27 cellular contexts compared by ENCODE assay signal in the genomic region with DNA sequence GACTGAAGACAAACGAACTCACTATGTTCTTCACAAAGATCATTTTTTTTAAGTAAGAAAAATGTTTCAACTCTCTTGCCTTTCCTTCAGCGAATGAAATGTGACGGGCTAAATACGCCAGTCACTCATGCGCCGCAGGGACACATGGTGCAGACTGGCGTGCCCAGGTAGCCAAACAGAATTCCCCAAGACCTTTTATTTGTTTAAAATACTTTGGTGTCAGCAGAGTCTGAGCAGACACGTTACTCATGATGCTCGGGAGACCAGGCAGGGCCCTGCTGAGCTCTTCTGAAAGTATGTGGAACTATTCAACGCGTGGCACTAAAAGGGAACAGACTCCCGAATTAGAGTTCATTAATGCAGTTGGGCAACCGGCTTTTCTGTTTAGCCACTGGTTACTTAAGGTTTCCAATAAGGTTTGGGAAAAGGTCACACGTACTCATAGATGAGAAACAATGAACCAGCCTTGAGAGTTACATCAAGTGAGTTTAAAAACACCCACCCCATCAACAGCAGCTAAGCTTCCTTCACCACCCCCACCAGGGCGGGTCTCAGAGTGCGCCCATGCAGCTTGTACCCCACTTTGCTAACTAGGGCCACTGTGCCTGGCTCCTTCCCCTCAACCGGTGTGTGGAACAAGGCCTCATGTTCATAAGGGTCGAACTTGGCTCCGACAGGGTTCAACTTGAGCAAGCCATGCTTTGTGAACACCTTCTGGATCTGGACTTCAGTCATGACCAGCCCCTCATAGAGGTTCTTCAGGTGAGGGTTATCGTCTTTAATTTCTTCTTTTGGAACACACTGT. TPM values are rescaled to one million over a fixed set of nuclear protein-coding genes. Genes with fewer than 3 reads are reported as not detected.
DNase-seq lines count a peak whose midpoint lies in the region; ATAC-seq and TF ChIP-seq lines count a peak whose summit lies in the region.
"Had no signal": no experiment of that assay in that cellular context is flagged by ENCODE, and none has a peak within 500 bp of the region (broad histone marks: within the 10 kb centered on the region; RNA-seq: fewer than 3 reads in every experiment).

No MANE protein-coding gene starts in this region.

- H3K9ac ChIP-seq in IMR-90 (ENCODE audit: low read depth, low read length): no peak overlapping the region

- H3K79me1 ChIP-seq in IMR-90 (ENCODE audit: low read depth in 1 of 2, low read length in 2 of 2): peaks cover 37 to 54% of the 10 kb centered on the region in 2 experiments

- peak overlapping the region; percentile 42 for H3K27ac Mint-ChIP-seq in CD4-positive, alpha-beta T cell
- peak overlapping the region; percentile 37 for H3K27ac Mint-ChIP-seq in T-helper 17 cell
- no peak overlapping the region for H3K27ac Mint-ChIP-seq in activated naive CD4-positive, alpha-beta T cell treated with anti-CD3 and anti-CD28 coated beads for 36 hours
- H3K27ac Mint-ChIP-seq: stimulated activated memory B cell treated with anti-CD40 and anti-IgM and Interleukin-4, amounts not matched to agents 10 μg/mL and 1 μg/mL and 100 μg/mL, for 72 hours had no signal

- no peak overlapping the region for H2AK9ac ChIP-seq in IMR-90 (replicated peaks; ENCODE audit: low read depth, low read length, poor library complexity)

- no peak overlapping the region for H3K23ac ChIP-seq in IMR-90 (ENCODE audit: low read depth, low read length)

- no peak overlapping the region for H2BK120ac ChIP-seq in IMR-90 (ENCODE audit: low read depth, low read length)

- TF ChIP-seq RAD21 in IMR-90 (IDR thresholded peaks at IDR 0.05; ENCODE audit: low read length): no peak

- H3K4me3 Mint-ChIP-seq in CD4-positive, alpha-beta T cell: no peak overlapping the region
- no peak overlapping the region for H3K4me3 Mint-ChIP-seq in T-helper 17 cell
- H3K4me3 Mint-ChIP-seq in activated naive CD4-positive, alpha-beta T cell treated with anti-CD3 and anti-CD28 coated beads for 36 hours: no peak overlapping the region
- H3K4me3 Mint-ChIP-seq: stimulated activated memory B cell treated with anti-CD40 and anti-IgM and Interleukin-4, amounts not matched to agents 10 μg/mL and 1 μg/mL and 100 μg/mL, for 72 hours had no signal

- no peak overlapping the region for H3K14ac ChIP-seq in IMR-90 (replicated peaks; ENCODE audit: low read depth, low read length)

- TF ChIP-seq CTCF in CD4-positive, alpha-beta T cell (IDR thresholded peaks at IDR 0.05): no peak
- TF ChIP-seq CTCF in IMR-90 (conservative IDR thresholded peaks at IDR 0.05; ENCODE audit: low read depth, low read length): no peak

- CTCF ChIA-PET in CD4-positive, alpha-beta T cell (lab: Charles Lee): interaction anchor here (1.2 kb wide), 1 partner anchor 18 kb away, joined by 3 read pairs; the partner anchor contains the start of gene TADA2B
- CTCF ChIA-PET in IMR-90 (lab: Yijun Ruan, JAX): no interaction called here
- CTCF ChIA-PET in activated naive CD4-positive, alpha-beta T cell treated with anti-CD3 and anti-CD28 coated beads for 36 hours (lab: Charles Lee): interaction anchor here (1.4 to 3.2 kb wide), 2 partner anchors 10 to 43 kb away, joined by 3 to 18 read pairs; no protein-coding TSS in a partner anchor

- no peak overlapping the region for H3K27ac ChIP-seq in CD4-positive, alpha-beta T cell (ENCODE audit: low read depth, low read length)
- H3K27ac ChIP-seq in IMR-90 (ENCODE audit: insufficient read depth, low read length) (no peak overlapping the region), muscle layer of duodenum (ENCODE audit: low read length) (peak overlapping the region; percentile 53)
- H3K27ac ChIP-seq: breast epithelium, C4-2B, coronary artery had no signal

- H2AFZ ChIP-seq in IMR-90 (replicated peaks; ENCODE audit: low read length, poor library complexity): no peak overlapping the region

- H3K27me3 Mint-ChIP-seq in CD4-positive, alpha-beta T cell: no peaks in the 10 kb centered on the region
- H3K27me3 Mint-ChIP-seq in T-helper 17 cell: no peaks in the 10 kb centered on the region
- H3K27me3 Mint-ChIP-seq in activated naive CD4-positive, alpha-beta T cell treated with anti-CD3 and anti-CD28 coated beads for 36 hours (ENCODE audit: low read depth): no peaks in the 10 kb centered on the region
- H3K27me3 Mint-ChIP-seq: stimulated activated memory B cell treated with anti-CD40 and anti-IgM and Interleukin-4, amounts not matched to agents 10 μg/mL and 1 μg/mL and 100 μg/mL, for 72 hours had no signal

- no peak overlapping the region for H3K4me2 ChIP-seq in IMR-90 (ENCODE audit: low read depth, low read length)

- H3K4me3 ChIP-seq in IMR-90 (ENCODE audit: insufficient read depth, low read depth, low read length) (no peak overlapping the region), muscle layer of duodenum (ENCODE audit: low read depth in 1 of 2, low read length in 2 of 2) (no peak overlapping the region)
- H3K4me3 ChIP-seq: breast epithelium, coronary artery, heart left ventricle, lung had no signal

- no peak overlapping the region for H3K4ac ChIP-seq in IMR-90 (ENCODE audit: low read depth, low read length)

- no peak for TF ChIP-seq POLR2A in IMR-90 (IDR thresholded peaks at IDR 0.05; ENCODE audit: low read depth, low read length)

- H3K36me3 ChIP-seq in IMR-90 (ENCODE audit: control insufficient read depth, insufficient read depth, low read length): peaks cover 55% of the 10 kb centered on the region
- peaks cover 49% of the 10 kb centered on the region in 2 donors for H3K36me3 ChIP-seq in muscle layer of duodenum (ENCODE audit: control insufficient read depth in 1 of 2, insufficient read depth in 2 of 2, low read length in 2 of 2)

- H3K4me1 Mint-ChIP-seq in CD4-positive, alpha-beta T cell (ENCODE audit: low read depth): peaks cover 21% of the 10 kb centered on the region
- peaks cover 14% of the 10 kb centered on the region for H3K4me1 Mint-ChIP-seq in T-helper 17 cell
- peaks cover 23% of the 10 kb centered on the region for H3K4me1 Mint-ChIP-seq in activated naive CD4-positive, alpha-beta T cell treated with anti-CD3 and anti-CD28 coated beads for 36 hours (ENCODE audit: low read depth)

- H3K4me1 ChIP-seq in IMR-90 (ENCODE audit: control insufficient read depth, insufficient read depth, low read length) (no peaks in the 10 kb centered on the region), muscle layer of duodenum (ENCODE audit: control insufficient read depth in 1 of 2, insufficient read depth in 2 of 2, low read length in 2 of 2) (no peaks in the 10 kb centered on the region)
- H3K4me1 ChIP-seq: breast epithelium had no signal

- H4K91ac ChIP-seq in IMR-90 (ENCODE audit: insufficient read depth, low read depth, low read length): no peak overlapping the region

- H2BK5ac ChIP-seq in IMR-90 (ENCODE audit: low read depth, low read length, poor library complexity, severe bottlenecking): no peak overlapping the region

- dilution Hi-C loops in IMR-90 (cut with HindIII; ENCODE audit: low sequenced_read_pairs, unreplicated experiment): no loop called here

- intact Hi-C loops in CD4-positive, alpha-beta T cell (cut with DNase I, micrococcal nuclease): no loop called here
- intact Hi-C loops in IMR-90 (cut with micrococcal nuclease): no loop called here
- intact Hi-C loops in activated naive CD4-positive, alpha-beta T cell treated with anti-CD3 and anti-CD28 coated beads for 36 hours (cut with micrococcal nuclease): no loop called here

- no peak overlapping the region for H4K8ac ChIP-seq in IMR-90 (ENCODE audit: low read depth in 2 of 2, low read length in 2 of 2)

- H3K9me1 ChIP-seq in IMR-90 (ENCODE audit: insufficient read depth, low read length): peaks cover 4% of the 10 kb centered on the region

- H3K18ac ChIP-seq in IMR-90 (ENCODE audit: low read depth, low read length): no peak overlapping the region

- peaks cover 10% of the 10 kb centered on the region for H4K20me1 ChIP-seq in IMR-90 (ENCODE audit: insufficient read depth, low read length)

- in situ Hi-C loops in IMR-90 (cut with MboI; ENCODE audit: low sequenced_read_pairs): no loop called here

- H3K56ac ChIP-seq in IMR-90 (ENCODE audit: extremely low read depth, insufficient read depth, low read length): no peak overlapping the region

- H2BK20ac ChIP-seq in IMR-90 (ENCODE audit: low read depth, low read length): no peak overlapping the region

- H2BK15ac ChIP-seq in IMR-90 (ENCODE audit: low read depth, low read length): no peak overlapping the region

- TSS peak; percentile 78 for BruUV-seq in IMR-90 (replicated peaks; lab: Mats Ljungman, UMichigan)

- DNase-seq in CD4-positive, alpha-beta T cell: no peak
- DNase-seq in IMR-90 (no peak), T-helper 17 cell (no peak), HPDE6-E6E7 (ENCODE audit: extremely low spot score) (no peak), AML-193 (lab: John Stamatoyannopoulos, UW) (no peak)
- DNase-seq in activated naive CD4-positive, alpha-beta T cell treated with anti-CD3 and anti-CD28 coated beads for 36 hours: no peak
- DNase-seq in stimulated activated naive CD8-positive, alpha-beta T cell treated with anti-CD3 and anti-CD28 coated beads, Interleukin-15, Interleukin-2, amounts not matched to agents 100 U/mL and 50 U/mL, for 24 hours: no peak
- DNase-seq: activated CD4-positive, alpha-beta T cell treated with anti-CD3 and anti-CD28 coated beads for 4 hours; activated CD8-positive, alpha-beta memory T cell treated with anti-CD3 and anti-CD28 coated beads for 24 hours; activated naive CD4-positive, alpha-beta T cell treated with Interleukin-2 at 50 U/mL for 16 hours; activated T-cell treated with anti-CD3 and anti-CD28 coated beads, Interleukin-2, amount 50 U/mL, for 1 hour; foreskin fibroblast; NCI-H1092 treated with DMSO at 0.1 percent for 48 hours; NCI-H187; NCI-H2171 treated with DMSO at 0.1 percent for 48 hours; NCI-H524; right cardiac atrium; stimulated activated CD4-positive, alpha-beta T cell treated with anti-CD3 and anti-CD28 coated beads, Interleukin-4, amount 100 ng/mL, for 24 hours had no signal

- ATAC-seq in CD4-positive, alpha-beta T cell (ENCODE audit: poor library complexity): no peak
- ATAC-seq in IMR-90 (ENCODE audit: low read depth): no peak
- no peak for ATAC-seq in T-helper 17 cell
- ATAC-seq in stimulated activated naive CD8-positive, alpha-beta T cell treated with anti-CD3 and anti-CD28 coated beads, Interleukin-15, Interleukin-2, amounts not matched to agents 100 U/mL and 50 U/mL, for 24 hours: no peak
- ATAC-seq: HCT116; right cardiac atrium; stimulated activated memory B cell treated with anti-CD40 and anti-IgM and Interleukin-4, amounts not matched to agents 10 μg/mL and 1 μg/mL and 100 μg/mL, for 72 hours had no signal

- no peaks in the 10 kb centered on the region for H3K9me3 Mint-ChIP-seq in CD4-positive, alpha-beta T cell
- H3K9me3 Mint-ChIP-seq in activated naive CD4-positive, alpha-beta T cell treated with anti-CD3 and anti-CD28 coated beads for 36 hours: no peaks in the 10 kb centered on the region
- H3K9me3 Mint-ChIP-seq: neural crest cell; stimulated activated memory B cell treated with anti-CD40 and anti-IgM and Interleukin-4, amounts not matched to agents 10 μg/mL and 1 μg/mL and 100 μg/mL, for 72 hours had no signal

- POLR2A ChIA-PET in CD4-positive, alpha-beta T cell (lab: Charles Lee): no interaction called here
- POLR2A ChIA-PET in IMR-90 (lab: Charles Lee; ENCODE audit: unreplicated experiment): no interaction called here

- no peak overlapping the region for H2AK5ac ChIP-seq in IMR-90 (ENCODE audit: low read depth, low read length)

- H3K36me3 Mint-ChIP-seq in CD4-positive, alpha-beta T cell (ENCODE audit: low read depth): peaks cover 87% of the 10 kb centered on the region
- H3K36me3 Mint-ChIP-seq in T-helper 17 cell (ENCODE audit: low read depth): peaks cover 2% of the 10 kb centered on the region
- H3K36me3 Mint-ChIP-seq in activated naive CD4-positive, alpha-beta T cell treated with anti-CD3 and anti-CD28 coated beads for 36 hours (ENCODE audit: low read depth): peaks cover 42% of the 10 kb centered on the region

- H3K9me3 ChIP-seq in CD4-positive, alpha-beta T cell (ENCODE audit: control insufficient read depth, low read length): no peaks in the 10 kb centered on the region
- H3K9me3 ChIP-seq in IMR-90 (ENCODE audit: control insufficient read depth, insufficient read depth, low read length) (no peaks in the 10 kb centered on the region), T-helper 17 cell (ENCODE audit: control insufficient read depth, low read length, poor library complexity, severe bottlenecking) (no peaks in the 10 kb centered on the region), muscle layer of duodenum (ENCODE audit: control insufficient read depth in 1 of 2, low read length in 2 of 2) (no peaks in the 10 kb centered on the region)
- H3K9me3 ChIP-seq: breast epithelium, heart left ventricle had no signal

- WGBS in IMR-90 (ENCODE audit: extremely low coverage in 2 of 2, insufficient read length in 1 of 2), 2 experiments: 92% methylated on average over 12 of the region's 20 CpGs; no CpG with 5 or more reads in 1 of the 2 experiments

- H4K5ac ChIP-seq in IMR-90 (ENCODE audit: low read depth, low read length): no peak overlapping the region

- H3K27me3 ChIP-seq in CD4-positive, alpha-beta T cell (ENCODE audit: control insufficient read depth, insufficient read depth, low read length): no peaks in the 10 kb centered on the region
- no peaks in the 10 kb centered on the region for H3K27me3 ChIP-seq in IMR-90 (ENCODE audit: control insufficient read depth, insufficient read depth, low read length)
- no peaks in the 10 kb centered on the region for H3K27me3 ChIP-seq in muscle layer of duodenum (ENCODE audit: low read depth, low read length)
- H3K27me3 ChIP-seq: breast epithelium, heart left ventricle had no signal

RNA-seq across cellular contexts. Expression of gene GRPEL1, which starts 7.3 kb away (rescaled TPM):
- 10 to 100 TPM; 55.6 to 58.6 TPM for total RNA-seq in CD4-positive, alpha-beta T cell
- total RNA-seq in IMR-90 (2012; rRNA removed) (33.0 and 48.6 TPM in 2 replicates), T-helper 17 cell (10 to 100 TPM; 45.8 to 47.1 TPM)
- 32.0 and 33.9 TPM in 2 replicates for polyA plus RNA-seq in IMR-90 (2012; rRNA removed)
- polyA plus RNA-seq in IMR-90 (2012; cell fraction: cytosol; rRNA removed): 9.0 and 14.6 TPM in 2 replicates
- polyA plus RNA-seq in IMR-90 (2012; cell fraction: nucleus; rRNA removed; ENCODE audit: low replicate concordance): 5.0 and 19.1 TPM in 2 replicates
- 10 to 100 TPM; 53.7 to 53.9 TPM for total RNA-seq in activated naive CD4-positive, alpha-beta T cell treated with anti-CD3 and anti-CD28 coated beads for 36 hours

RNA-seq across cellular contexts. Expression of gene TADA2B, which starts 17.4 kb away (rescaled TPM):
- total RNA-seq in CD4-positive, alpha-beta T cell: 10 to 100 TPM; 41.5 to 44.6 TPM
- total RNA-seq in IMR-90 (2012; rRNA removed) (6.1 and 8.1 TPM in 2 replicates), T-helper 17 cell (10 to 100 TPM; 31.8 to 40.9 TPM)
- 8.1 and 8.6 TPM in 2 replicates for polyA plus RNA-seq in IMR-90 (2012; rRNA removed)
- 5.2 and 6.9 TPM in 2 replicates for polyA plus RNA-seq in IMR-90 (2012; cell fraction: cytosol; rRNA removed)
- polyA plus RNA-seq in IMR-90 (2012; cell fraction: nucleus; rRNA removed; ENCODE audit: low replicate concordance): 5.7 and 6.6 TPM in 2 replicates
- total RNA-seq in activated naive CD4-positive, alpha-beta T cell treated with anti-CD3 and anti-CD28 coated beads for 36 hours: 1 to 10 TPM; 8.2 to 9.9 TPM
